Comparison of ENCODE assay signal across 1 cellular context in the genomic region with DNA sequence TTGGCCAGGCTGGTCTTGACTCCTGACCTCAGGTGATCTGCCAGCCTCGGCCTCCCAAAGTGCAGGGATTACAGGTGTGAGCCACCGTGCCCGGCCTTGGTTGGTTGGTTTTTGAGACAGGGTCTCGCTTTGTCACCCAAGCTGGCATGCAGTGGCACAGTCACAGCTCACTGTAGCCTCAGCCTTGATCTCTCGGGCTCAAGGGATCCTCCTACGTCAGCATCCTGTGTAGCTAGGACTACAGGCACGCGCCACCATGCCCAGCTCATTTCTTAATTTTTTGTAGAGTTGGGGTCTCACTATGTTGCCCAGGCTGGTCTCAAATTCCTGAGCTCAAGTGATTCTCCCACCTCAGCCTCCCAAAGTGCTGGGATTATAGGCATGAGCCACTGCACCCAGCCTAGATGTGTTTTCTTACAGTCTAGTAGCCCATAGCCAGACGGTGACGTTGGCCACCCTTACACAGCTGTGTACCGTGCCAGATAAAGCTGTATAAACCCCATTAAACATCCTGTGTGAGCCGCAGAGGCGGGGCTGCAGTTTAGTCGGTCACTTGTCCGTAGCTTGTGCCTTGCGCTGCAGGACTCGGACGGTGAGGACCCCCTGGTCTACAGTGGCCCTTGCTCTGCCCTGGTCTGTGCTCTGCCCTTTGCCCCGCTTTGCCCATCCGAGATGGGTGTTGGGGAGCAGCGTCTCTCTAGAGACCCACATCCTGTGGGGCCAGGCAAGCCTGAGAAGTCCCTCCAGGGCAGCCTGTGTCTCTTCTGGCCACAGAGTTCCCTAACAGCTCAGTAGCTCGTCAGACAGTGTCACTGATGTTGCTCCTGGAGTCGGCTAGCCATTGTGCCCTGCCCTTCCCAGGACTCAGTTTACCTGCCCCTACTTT.
TF ChIP-seq lines count a peak whose summit lies in the region.

No MANE protein-coding gene starts in this region.

TF ChIP-seq in K562, 482 proteins besides CTCF, POLR2A, EP300 and RAD21:
- TF ChIP-seq, protein P1, sequence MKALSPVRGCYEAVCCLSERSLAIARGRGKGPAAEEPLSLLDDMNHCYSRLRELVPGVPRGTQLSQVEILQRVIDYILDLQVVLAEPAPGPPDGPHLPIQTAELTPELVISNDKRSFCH (CRISPR knock-in tag; IDR thresholded peaks at IDR 0.05), result no peak
- TF ChIP-seq, protein P1 (tag; IDR thresholded peaks at IDR 0.05), result no peak
- TF ChIP-seq ZNF121 (CRISPR knock-in tag; conservative IDR thresholded peaks at IDR 0.05) (peak; percentile 61), POLR2G (IDR thresholded peaks at IDR 0.05; ENCODE audit: low read depth, low read length) (peak; percentile 31)
